In genomic region chr16:49112754-49113153, GRCh38 we compare ENCODE assay signal across 22 cellular contexts.
"Had no signal": no experiment of that assay in that cellular context is flagged by ENCODE, and none has a peak within 500 bp of the region (broad histone marks: within the 10 kb centered on the region; RNA-seq: fewer than 3 reads in every experiment).

No MANE protein-coding gene starts in this region.

- H3K27me3 ChIP-seq: ascending aorta, breast epithelium, upper lobe of right lung had no signal

- H3K4me3 ChIP-seq: ascending aorta, breast epithelium, esophagus muscularis mucosa, psoas muscle, spleen, thoracic aorta, upper lobe of right lung had no signal

- ATAC-seq: activated CD8-positive, alpha-beta T cell treated with anti-CD3 and anti-CD28 coated beads for 36 hours; stimulated activated memory B cell treated with anti-CD40 and anti-IgM and Interleukin-4, amounts not matched to agents 10 μg/mL and 1 μg/mL and 100 μg/mL, for 72 hours; upper lobe of right lung had no signal

- H3K36me3 ChIP-seq: ascending aorta, breast epithelium, esophagus muscularis mucosa, spleen, thoracic aorta, upper lobe of right lung had no signal

- H3K9me3 ChIP-seq: ascending aorta, breast epithelium, esophagus muscularis mucosa, psoas muscle, spleen, thoracic aorta, upper lobe of right lung had no signal

- DNase-seq: activated B cell treated with CpG ODN at 0.5 μM for 24 hours; activated CD4-positive, alpha-beta T cell treated with anti-CD3 and anti-CD28 coated beads for 48 hours; activated CD8-positive, alpha-beta T cell treated with anti-CD3 and anti-CD28 coated beads for 36 hours; activated effector memory CD4-positive, alpha-beta T cell treated with Interleukin-2 at 50 U/mL for 16 hours; activated naive CD4-positive, alpha-beta T cell treated with anti-CD3 and anti-CD28 coated beads, Interleukin-2, amount 50 U/mL, for 16 hours; activated T-cell treated with anti-CD3 and anti-CD28 coated beads, Interleukin-2, amount 50 U/mL, for 24 hours; dermis blood vessel endothelial cell; effector memory CD4-positive, alpha-beta T cell; hippocampal formation; midbrain; nephron progenitor cell; psoas muscle; spleen; stimulated activated CD4-positive, alpha-beta T cell treated with anti-CD3 and anti-CD28 coated beads, Interleukin-4, amount 100 ng/mL, for 4 hours; T-helper 1 cell; T-helper 9 cell; upper lobe of right lung had no signal

- H3K4me1 ChIP-seq: ascending aorta, breast epithelium, spleen, upper lobe of right lung had no signal

- H3K27ac ChIP-seq: ascending aorta, breast epithelium, esophagus muscularis mucosa, psoas muscle, spleen, thoracic aorta, upper lobe of right lung had no signal
